In genomic region chr2:176121377-176122111, GRCh38 we compare ENCODE assay signal across 16 cellular contexts. TPM values are rescaled to one million over a fixed set of nuclear protein-coding genes. Genes with fewer than 3 reads are reported as not detected.
DNase-seq lines count a peak whose midpoint lies in the region; ATAC-seq, FAIRE-seq and TF ChIP-seq lines count a peak whose summit lies in the region.
"Had no signal": no experiment of that assay in that cellular context is flagged by ENCODE, and none has a peak within 500 bp of the region (broad histone marks: within the 10 kb centered on the region; RNA-seq: fewer than 3 reads in every experiment).

No MANE protein-coding gene starts in this region.

- no peak for TF ChIP-seq POLR2A in GM12891 (IDR thresholded peaks at IDR 0.05; ENCODE audit: low read depth, low read length)

- no peak overlapping the region for H2AK5ac ChIP-seq in mesenchymal stem cell (ENCODE audit: low read length, severe bottlenecking)

- no peak overlapping the region for H4K8ac ChIP-seq in mesenchymal stem cell (ENCODE audit: low read length)

- DNase-seq in COLO668 (lab: John Stamatoyannopoulos, UW; ENCODE audit: unreplicated experiment), result peak; percentile 43
- no peak for DNase-seq in SJCRH30
- DNase-seq in mesenchymal stem cell, result no peak
- no peak for DNase-seq in stimulated activated naive B cell treated with anti-CD40 and anti-IgM and Interleukin-4, amounts not matched to agents 10 μg/mL and 1 μg/mL and 100 μg/mL, for 72 hours
- DNase-seq in GM12891 (ENCODE audit: insufficient read length, low spot score), result no peak
- no peak for DNase-seq in stimulated activated CD4-positive, alpha-beta T cell treated with anti-CD3 and anti-CD28 coated beads, Interleukin-4, amount 100 ng/mL, for 4 hours
- DNase-seq: activated T-cell treated with anti-CD3 and anti-CD28 coated beads, Interleukin-2, amount 50 U/mL, for 24 hours; colonic mucosa; GF-D8; NCI-H1436 treated with DMSO at 0.1 percent for 48 hours had no signal

- H3K4me3 ChIP-seq in SJCRH30 (peak overlapping the region; percentile 80), mesenchymal stem cell (ENCODE audit: insufficient read depth in 1 of 2, low read depth in 1 of 2, low read length in 2 of 2) (peak overlapping the region in 1 of 2 experiments; percentile 84)
- H3K4me3 ChIP-seq: K562 had no signal

- no peak overlapping the region for H3K18ac ChIP-seq in mesenchymal stem cell (ENCODE audit: low read depth in 1 of 2, low read length in 2 of 2)

- H3K36me3 Mint-ChIP-seq in stimulated activated naive B cell treated with anti-CD40 and anti-IgM and Interleukin-4, amounts not matched to agents 10 μg/mL and 1 μg/mL and 100 μg/mL, for 72 hours, result peaks cover 0 to 2% of the 10 kb centered on the region in 2 donors
- H3K36me3 Mint-ChIP-seq: memory B cell had no signal

- H2BK15ac ChIP-seq in mesenchymal stem cell (ENCODE audit: low read depth, poor library complexity, severe bottlenecking), result no peak overlapping the region

- peak overlapping the region in 1 of 2 donors; percentile 14 for H3K4me3 Mint-ChIP-seq in stimulated activated naive B cell treated with anti-CD40 and anti-IgM and Interleukin-4, amounts not matched to agents 10 μg/mL and 1 μg/mL and 100 μg/mL, for 72 hours
- H3K4me3 Mint-ChIP-seq: activated T-cell treated with anti-CD3 and anti-CD28 coated beads, Interleukin-2, amount 50 U/mL, for 24 hours; memory B cell had no signal

- H3K4me1 Mint-ChIP-seq in stimulated activated naive B cell treated with anti-CD40 and anti-IgM and Interleukin-4, amounts not matched to agents 10 μg/mL and 1 μg/mL and 100 μg/mL, for 72 hours, result peaks cover 10 to 18% of the 10 kb centered on the region in 2 donors

- H2BK5ac ChIP-seq in mesenchymal stem cell (ENCODE audit: low read depth, low read length, poor library complexity, severe bottlenecking), result no peak overlapping the region

- ATAC-seq in stimulated activated naive B cell treated with anti-CD40 and anti-IgM and Interleukin-4, amounts not matched to agents 10 μg/mL and 1 μg/mL and 100 μg/mL, for 72 hours (replicated peaks), result no peak
- ATAC-seq in HG03039 (IDR thresholded peaks at IDR 0.05; ENCODE audit: unreplicated experiment), result no peak
- ATAC-seq: K562 had no signal

- H3K36me3 ChIP-seq in SJCRH30 (no peaks in the 10 kb centered on the region), mesenchymal stem cell (ENCODE audit: control insufficient read depth in 1 of 2, insufficient read depth in 2 of 2, low read depth in 1 of 2, low read length in 2 of 2) (no peaks in the 10 kb centered on the region)
- H3K36me3 ChIP-seq: colonic mucosa, pancreas had no signal

- no peak overlapping the region for H2AFZ ChIP-seq in mesenchymal stem cell (ENCODE audit: low read depth, low read length)

- no peaks in the 10 kb centered on the region for H3K27me3 ChIP-seq in SJCRH30
- peaks cover 60 to 94% of the 10 kb centered on the region in 2 experiments for H3K27me3 ChIP-seq in mesenchymal stem cell (ENCODE audit: control insufficient read depth in 1 of 2, insufficient read depth in 1 of 2, low read length in 2 of 2)

- H3K27ac Mint-ChIP-seq in stimulated activated naive B cell treated with anti-CD40 and anti-IgM and Interleukin-4, amounts not matched to agents 10 μg/mL and 1 μg/mL and 100 μg/mL, for 72 hours, result peak overlapping the region; percentile 51
- H3K27ac Mint-ChIP-seq: memory B cell had no signal

- peaks cover 76 to 83% of the 10 kb centered on the region in 2 donors for H3K27me3 Mint-ChIP-seq in stimulated activated naive B cell treated with anti-CD40 and anti-IgM and Interleukin-4, amounts not matched to agents 10 μg/mL and 1 μg/mL and 100 μg/mL, for 72 hours

- peak overlapping the region; percentile 69 for H3K9ac ChIP-seq in mesenchymal stem cell (ENCODE audit: low read length)

- no peak overlapping the region for H2BK120ac ChIP-seq in mesenchymal stem cell (ENCODE audit: low read depth, low read length)

- H3K4me2 ChIP-seq in mesenchymal stem cell (ENCODE audit: low read length, poor library complexity, severe bottlenecking), result no peak overlapping the region

- no peak overlapping the region for H3K14ac ChIP-seq in mesenchymal stem cell (ENCODE audit: low read length in 2 of 2)

- no peak overlapping the region for H3K4ac ChIP-seq in mesenchymal stem cell (ENCODE audit: low read depth in 1 of 2, low read length in 2 of 2)

- FAIRE-seq in GM12891 (lab: Jason Lieb, UNC), result no peak
- FAIRE-seq: GM19239, K562, pancreas, urothelium cell line had no signal

- H3K23ac ChIP-seq in mesenchymal stem cell (ENCODE audit: low read length in 2 of 2), result no peak overlapping the region

- WGBS in mesenchymal stem cell, result 11% methylated on average over 34 of the region's 52 CpGs

- H3K9me3 Mint-ChIP-seq in stimulated activated naive B cell treated with anti-CD40 and anti-IgM and Interleukin-4, amounts not matched to agents 10 μg/mL and 1 μg/mL and 100 μg/mL, for 72 hours, result peaks cover 0 to 2% of the 10 kb centered on the region in 2 donors
- H3K9me3 Mint-ChIP-seq: memory B cell had no signal

- H3K79me1 ChIP-seq in mesenchymal stem cell (replicated peaks; ENCODE audit: low read length, poor library complexity, severe bottlenecking), result no peaks in the 10 kb centered on the region

- no peak overlapping the region for H2BK12ac ChIP-seq in mesenchymal stem cell (ENCODE audit: low read length in 2 of 2)

- H3K4me1 ChIP-seq in SJCRH30, result no peaks in the 10 kb centered on the region
- H3K4me1 ChIP-seq in mesenchymal stem cell (ENCODE audit: control insufficient read depth, insufficient read depth, low read depth, low read length), result peaks cover 18% of the 10 kb centered on the region
- H3K4me1 ChIP-seq: colonic mucosa had no signal

- H4K91ac ChIP-seq in mesenchymal stem cell (ENCODE audit: low read length), result no peak overlapping the region

- no peak overlapping the region for H3K27ac ChIP-seq in SJCRH30
- H3K27ac ChIP-seq in mesenchymal stem cell (ENCODE audit: low read length, poor library complexity, severe bottlenecking), result no peak overlapping the region
- H3K27ac ChIP-seq: pancreas had no signal

- no peaks in the 10 kb centered on the region for H3K9me3 ChIP-seq in SJCRH30 (replicated peaks)
- H3K9me3 ChIP-seq in mesenchymal stem cell (ENCODE audit: control insufficient read depth, low read length), result no peaks in the 10 kb centered on the region
- H3K9me3 ChIP-seq: colonic mucosa, pancreas had no signal

TF ChIP-seq in GM12891, 5 proteins besides CTCF, POLR2A, EP300 and RAD21:
- no peak for TF ChIP-seq POLR2AphosphoS5 (IDR thresholded peaks at IDR 0.05; ENCODE audit: low read depth, low read length)
- TF ChIP-seq PAX5 (IDR thresholded peaks at IDR 0.05; ENCODE audit: insufficient read depth, low read length, severe bottlenecking), result no peak
- TF ChIP-seq TAF1 (IDR thresholded peaks at IDR 0.05; ENCODE audit: low read depth, low read length), result no peak
- no peak for TF ChIP-seq SPI1 (IDR thresholded peaks at IDR 0.05; ENCODE audit: low read depth, low read length)
- TF ChIP-seq POU2F2 (IDR thresholded peaks at IDR 0.05; ENCODE audit: low read depth, low read length), result no peak

RNA-seq across cellular contexts. Expression of gene HOXD9, which starts 1.0 kb away (rescaled TPM):
- 3.9 and 4.4 TPM in 2 replicates for total RNA-seq in SJCRH30 (2014; rRNA removed; shearing (Covaris generic))
- not detected for polyA plus RNA-seq in mesenchymal stem cell (2013, experiment 1 of 2)
- polyA plus RNA-seq in mesenchymal stem cell (2013, experiment 2 of 2), result not detected
- polyA plus RNA-seq in GM12891 (2012; ENCODE audit: low read depth, missing spikeins), result not detected
- total RNA-seq: K562 had no signal
- polyA plus RNA-seq: K562 had no signal

RNA-seq across cellular contexts. Expression of gene HOXD10, which starts 5.0 kb away (rescaled TPM):
- 1.3 and 2.2 TPM in 2 replicates for total RNA-seq in SJCRH30 (2014; rRNA removed; shearing (Covaris generic))
- polyA plus RNA-seq in mesenchymal stem cell (2013, experiment 1 of 2), result not detected
- polyA plus RNA-seq in mesenchymal stem cell (2013, experiment 2 of 2), result not detected
- not detected for polyA plus RNA-seq in GM12891 (2012; ENCODE audit: low read depth, missing spikeins)
- total RNA-seq: K562, pancreas had no signal
- polyA plus RNA-seq: K562, pancreas had no signal

RNA-seq across cellular contexts. Expression of gene HOXD8, which starts 8.0 kb away (rescaled TPM):
- total RNA-seq in SJCRH30 (2014; rRNA removed; shearing (Covaris generic)), result 8.6 and 9.9 TPM in 2 replicates
- polyA plus RNA-seq in mesenchymal stem cell (2013, experiment 1 of 2), result 0.11 TPM
- polyA plus RNA-seq in mesenchymal stem cell (2013, experiment 2 of 2), result 0.19 TPM
- not detected for polyA plus RNA-seq in GM12891 (2012; ENCODE audit: low read depth, missing spikeins)

RNA-seq across cellular contexts. Expression of gene HOXD11, which starts 14.5 kb away (rescaled TPM):
- 3.1 and 3.7 TPM in 2 replicates for total RNA-seq in SJCRH30 (2014; rRNA removed; shearing (Covaris generic))
- polyA plus RNA-seq in mesenchymal stem cell (2013, experiment 1 of 2), result not detected
- polyA plus RNA-seq in mesenchymal stem cell (2013, experiment 2 of 2), result not detected
- polyA plus RNA-seq in GM12891 (2012; ENCODE audit: low read depth, missing spikeins), result 0.09 TPM
- total RNA-seq: K562, pancreas had no signal
- polyA plus RNA-seq: K562, pancreas had no signal

RNA-seq across cellular contexts. Expression of gene HOXD12, which starts 21.9 kb away (rescaled TPM):
- 0.10 TPM in 1 of 2 replicates, not detected in the other for total RNA-seq in SJCRH30 (2014; rRNA removed; shearing (Covaris generic))
- not detected for polyA plus RNA-seq in mesenchymal stem cell (2013, experiment 1 of 2)
- not detected for polyA plus RNA-seq in mesenchymal stem cell (2013, experiment 2 of 2)
- not detected for polyA plus RNA-seq in GM12891 (2012; ENCODE audit: low read depth, missing spikeins)
- total RNA-seq: colonic mucosa, K562, pancreas had no signal
- polyA plus RNA-seq: K562, pancreas had no signal
